8 cellular contexts compared by ENCODE assay signal in the genomic region with DNA sequence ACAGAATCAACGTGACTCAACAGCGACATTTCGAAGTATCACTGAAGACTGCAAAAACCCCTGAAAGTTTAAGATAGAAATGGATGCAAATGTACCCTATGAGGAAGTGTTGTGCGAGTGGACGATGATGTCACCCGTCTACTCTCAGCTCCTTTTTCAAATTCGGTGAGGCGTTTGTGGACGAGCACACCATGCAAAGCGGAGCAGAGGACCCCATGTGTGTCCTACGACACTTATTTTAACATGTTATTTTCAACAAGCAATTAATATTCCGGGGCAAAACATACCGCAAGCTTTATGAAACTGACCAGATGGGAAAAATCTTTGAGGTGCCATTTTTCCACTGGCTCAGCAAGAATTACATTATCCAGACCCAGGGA. TPM values are rescaled to one million over a fixed set of nuclear protein-coding genes. Genes with fewer than 3 reads are reported as not detected.
DNase-seq lines count a peak whose midpoint lies in the region; ATAC-seq, FAIRE-seq and TF ChIP-seq lines count a peak whose summit lies in the region.

No MANE protein-coding gene starts in this region.

- FAIRE-seq in kidney (lab: Jason Lieb, UNC) = no peak

- DNase-seq in BJ (ENCODE audit: low read depth) (no peak), SK-N-MC (ENCODE audit: low read depth, low spot score) (no peak), fibroblast of peridontal ligament (ENCODE audit: extremely low read depth) (peak; percentile 29), kidney (no peak), cerebellar nuclear complex (lab: John Stamatoyannopoulos, UW) (no peak)
- no peak for DNase-seq in activated effector memory CD4-positive, alpha-beta T cell treated with anti-CD3 and anti-CD28 coated beads, Interleukin-2, amount 50 U/mL, for 16 hours

- no peaks in the 10 kb centered on the region for H3K27me3 ChIP-seq in BJ (ENCODE audit: control insufficient read depth, insufficient read depth, low read length)
- no peaks in the 10 kb centered on the region for H3K27me3 ChIP-seq in neuron (ENCODE audit: insufficient read depth, low read length)

- H2AFZ ChIP-seq in neuron (ENCODE audit: low read depth, low read length) = no peak overlapping the region

- no peaks in the 10 kb centered on the region for H3K4me1 ChIP-seq in neuron (ENCODE audit: insufficient read depth, low read length)
- H3K4me1 ChIP-seq in kidney (ENCODE audit: control insufficient read depth in 1 of 2, insufficient read depth in 1 of 2, low read depth in 1 of 2, low read length in 2 of 2) = no peaks in the 10 kb centered on the region

- H3K4me3 ChIP-seq in BJ (ENCODE audit: low read depth, low read length) (peak overlapping the region; percentile 78), SK-N-MC (peak overlapping the region; percentile 90), neuron (ENCODE audit: low read length) (peak overlapping the region; percentile 47), kidney (ENCODE audit: low read length in 2 of 2) (peak overlapping the region in 1 of 2 donors; percentile 62)

- no peaks in the 10 kb centered on the region for H3K9me3 ChIP-seq in SK-N-MC (ENCODE audit: low read depth, low read length)
- peaks cover 2% of the 10 kb centered on the region for H3K9me3 ChIP-seq in neuron (ENCODE audit: low read length)
- H3K9me3 ChIP-seq in kidney (ENCODE audit: control insufficient read depth in 1 of 2, low read length in 2 of 2) = no peaks in the 10 kb centered on the region

- H3K36me3 ChIP-seq in BJ (ENCODE audit: control insufficient read depth, insufficient read depth, low read length) = peaks cover 4% of the 10 kb centered on the region
- H3K36me3 ChIP-seq in SK-N-MC (ENCODE audit: insufficient read depth, low read length) = peaks cover 26% of the 10 kb centered on the region
- no peaks in the 10 kb centered on the region for H3K36me3 ChIP-seq in neuron (ENCODE audit: insufficient read depth, low read length)
- no peaks in the 10 kb centered on the region for H3K36me3 ChIP-seq in kidney (ENCODE audit: control insufficient read depth in 1 of 2, insufficient read depth in 2 of 2, low read length in 2 of 2)

- ATAC-seq in GM21526 (IDR thresholded peaks at IDR 0.05; ENCODE audit: low FRiP score, unreplicated experiment) = no peak

- no peak for TF ChIP-seq CTCF in BJ (IDR thresholded peaks at IDR 0.05; ENCODE audit: insufficient read depth, low read depth, low read length)
- no peak for TF ChIP-seq CTCF in kidney (IDR thresholded peaks at IDR 0.05; ENCODE audit: borderline replicate concordance, extremely low read depth, insufficient read depth)

- H3K9ac ChIP-seq in SK-N-MC (ENCODE audit: insufficient read length) (peak overlapping the region; percentile 77), kidney (ENCODE audit: low read length in 2 of 2) (no peak overlapping the region)

- CTCF ChIA-PET in BJ (lab: Yijun Ruan, JAX) = interaction anchor here (1.0 to 2.1 kb wide), 10 partner anchors 9 to 197 kb away, joined by 3 to 8 read pairs (median 3); no protein-coding TSS in a partner anchor

- peak overlapping the region; percentile 88 for H3K27ac ChIP-seq in SK-N-MC
- H3K27ac ChIP-seq in kidney (ENCODE audit: low read depth in 2 of 2, low read length in 2 of 2) = peak overlapping the region in 1 of 2 donors; percentile 36

- POLR2A ChIA-PET in BJ (lab: Charles Lee) = no interaction called here

- intact Hi-C loops in kidney (cut with DNase I) = no loop called here

RNA-seq across cellular contexts. Expression of a gene that starts 2.0 kb away (rescaled TPM):
- polyA plus RNA-seq in BJ (2011; rRNA removed) (144 and 212 TPM in 2 replicates), kidney (ENCODE audit: insufficient read depth, low read depth, low replicate concordance) (4.7 TPM)
- 120 and 165 TPM in 2 replicates for polyA minus RNA-seq in BJ (2011; rRNA and poly(A)+ RNA removed)
- total RNA-seq in kidney = 42.3 TPM

Comparison
In these comparisons a context has a peak if more than half of its experiments do, and no peak if none do; other contexts are left out.
1. RNA of a gene that starts 2.0 kb away (polyA plus RNA-seq): 144 to 212 TPM in BJ; 4.7 TPM in kidney (single experiment); every median in the first group is over 10 times any median in the second.